Comparison of ENCODE assay signal across 12 cellular contexts in genomic region chr7:123745437-123745836, GRCh38. TPM values are rescaled to one million over a fixed set of nuclear protein-coding genes. Genes with fewer than 3 reads are reported as not detected.
DNase-seq lines count a peak whose midpoint lies in the region; ATAC-seq and TF ChIP-seq lines count a peak whose summit lies in the region.
"Had no signal": no experiment of that assay in that cellular context is flagged by ENCODE, and none has a peak within 500 bp of the region (broad histone marks: within the 10 kb centered on the region; RNA-seq: fewer than 3 reads in every experiment).

No MANE protein-coding gene starts in this region.

- H3K79me2 ChIP-seq in Karpas-422 (ENCODE audit: low read length) (peaks cover 78% of the 10 kb centered on the region), parathyroid adenoma (peaks cover 59% of the 10 kb centered on the region)

- no peak for DNase-seq in CD8-positive, alpha-beta memory T cell
- DNase-seq in Karpas-422, result no peak
- no peak for DNase-seq in central memory CD8-positive, alpha-beta T cell (ENCODE audit: low spot score in 2 of 2)
- no peak for DNase-seq in COLO829 (ENCODE audit: low spot score)
- DNase-seq in stimulated activated naive CD8-positive, alpha-beta T cell treated with anti-CD3 and anti-CD28 coated beads, Interleukin-15, Interleukin-2, amounts not matched to agents 100 U/mL and 50 U/mL, for 24 hours, result no peak
- DNase-seq in NCI-H345 treated with DMSO at 0.1 percent for 48 hours (lab: John Stamatoyannopoulos, UW; ENCODE audit: unreplicated experiment), result no peak
- DNase-seq: amniotic stem cell; cortex of kidney; stimulated activated CD4-positive, alpha-beta T cell treated with anti-CD3 and anti-CD28 coated beads, Interleukin-4, amount 100 ng/mL, for 24 hours; stimulated activated naive B cell treated with anti-CD40 and anti-IgM and Interleukin-4, amounts not matched to agents 10 μg/mL and 1 μg/mL and 100 μg/mL, for 72 hours had no signal

- H3K9ac ChIP-seq in Karpas-422 (ENCODE audit: low read length) (no peak overlapping the region), parathyroid adenoma (no peak overlapping the region)

- H3K9me2 ChIP-seq in Karpas-422 (replicated peaks; ENCODE audit: insufficient read depth, low read length), result no peaks in the 10 kb centered on the region

- no peak for ATAC-seq in central memory CD8-positive, alpha-beta T cell (replicated peaks; ENCODE audit: extremely low read depth, poor library complexity, severe bottlenecking)
- ATAC-seq in stimulated activated naive CD8-positive, alpha-beta T cell treated with anti-CD3 and anti-CD28 coated beads, Interleukin-15, Interleukin-2, amounts not matched to agents 100 U/mL and 50 U/mL, for 24 hours, result no peak
- ATAC-seq: stimulated activated naive B cell treated with anti-CD40 and anti-IgM and Interleukin-4, amounts not matched to agents 10 μg/mL and 1 μg/mL and 100 μg/mL, for 72 hours had no signal

- H3K4me1 Mint-ChIP-seq in CD8-positive, alpha-beta memory T cell, result peaks cover 66 to 85% (median 74%) of the 10 kb centered on the region in 3 donors
- peaks cover 65% of the 10 kb centered on the region for H3K4me1 Mint-ChIP-seq in central memory CD8-positive, alpha-beta T cell

- no peaks in the 10 kb centered on the region for H3K9me3 ChIP-seq in CD8-positive, alpha-beta memory T cell (ENCODE audit: low read length)
- H3K9me3 ChIP-seq in Karpas-422 (ENCODE audit: low read length) (no peaks in the 10 kb centered on the region), parathyroid adenoma (ENCODE audit: control insufficient read depth, low read length) (no peaks in the 10 kb centered on the region)

- H3K27ac Mint-ChIP-seq in CD8-positive, alpha-beta memory T cell, result peak overlapping the region in 1 of 8 donors; percentile 1
- peak overlapping the region; percentile 54 for H3K27ac Mint-ChIP-seq in central memory CD8-positive, alpha-beta T cell (ENCODE audit: low read depth)
- H3K27ac Mint-ChIP-seq: stimulated activated naive B cell treated with anti-CD40 and anti-IgM and Interleukin-4, amounts not matched to agents 10 μg/mL and 1 μg/mL and 100 μg/mL, for 72 hours had no signal

- no peaks in the 10 kb centered on the region for H3K9me3 Mint-ChIP-seq in CD8-positive, alpha-beta memory T cell
- H3K9me3 Mint-ChIP-seq in central memory CD8-positive, alpha-beta T cell, result no peaks in the 10 kb centered on the region
- H3K9me3 Mint-ChIP-seq: stimulated activated naive B cell treated with anti-CD40 and anti-IgM and Interleukin-4, amounts not matched to agents 10 μg/mL and 1 μg/mL and 100 μg/mL, for 72 hours had no signal

- POLR2A ChIA-PET in CD8-positive, alpha-beta memory T cell (lab: Charles Lee), result no interaction called here

- H3K36me3 Mint-ChIP-seq in CD8-positive, alpha-beta memory T cell, result peaks cover 0 to 15% (median 0%) of the 10 kb centered on the region in 3 donors
- peaks cover 15% of the 10 kb centered on the region for H3K36me3 Mint-ChIP-seq in central memory CD8-positive, alpha-beta T cell (ENCODE audit: insufficient read depth)

- H3K36me3 ChIP-seq in CD8-positive, alpha-beta memory T cell (ENCODE audit: insufficient read depth, low read length), result no peaks in the 10 kb centered on the region
- H3K36me3 ChIP-seq in Karpas-422 (ENCODE audit: insufficient read depth, low read length), result peaks cover 14% of the 10 kb centered on the region
- no peaks in the 10 kb centered on the region for H3K36me3 ChIP-seq in parathyroid adenoma (ENCODE audit: control insufficient read depth, insufficient read depth, low read length)

- H3K4me3 ChIP-seq in CD8-positive, alpha-beta memory T cell (ENCODE audit: low read length), result no peak overlapping the region
- H3K4me3 ChIP-seq in Karpas-422 (ENCODE audit: low read length), result no peak overlapping the region
- H3K4me3 ChIP-seq in parathyroid adenoma (ENCODE audit: low read depth, low read length), result no peak overlapping the region

- H3K27ac ChIP-seq in CD8-positive, alpha-beta memory T cell (ENCODE audit: low read depth, low read length), result no peak overlapping the region
- H3K27ac ChIP-seq in Karpas-422 (ENCODE audit: low read length), result no peak overlapping the region
- H3K27ac ChIP-seq in parathyroid adenoma, result no peak overlapping the region
- H3K27ac ChIP-seq: C4-2B had no signal

- H3K4me3 Mint-ChIP-seq in CD8-positive, alpha-beta memory T cell, result peak overlapping the region in 4 of 7 donors; percentile 15 to 29 (median 20)
- no peak overlapping the region for H3K4me3 Mint-ChIP-seq in central memory CD8-positive, alpha-beta T cell

- peaks cover 20% of the 10 kb centered on the region; the same call in 1 of the 2 replicates for H4K20me1 ChIP-seq in Karpas-422 (ENCODE audit: insufficient read depth, low read depth, low read length)

- H3K27me3 ChIP-seq in CD8-positive, alpha-beta memory T cell (ENCODE audit: insufficient read depth, low read length, poor library complexity, severe bottlenecking), result no peaks in the 10 kb centered on the region
- H3K27me3 ChIP-seq in Karpas-422 (ENCODE audit: low read length), result no peaks in the 10 kb centered on the region
- no peaks in the 10 kb centered on the region for H3K27me3 ChIP-seq in parathyroid adenoma (ENCODE audit: control insufficient read depth, insufficient read depth, low read length)

- no peak overlapping the region for H2AFZ ChIP-seq in Karpas-422 (ENCODE audit: low read length)
- H2AFZ ChIP-seq in parathyroid adenoma, result no peak overlapping the region

- H3K4me2 ChIP-seq in Karpas-422 (ENCODE audit: low read depth, low read length, poor library complexity, severe bottlenecking) (peak overlapping the region; percentile 89), parathyroid adenoma (ENCODE audit: low read length) (peak overlapping the region; percentile 15)

- peaks cover 38% of the 10 kb centered on the region for H3K4me1 ChIP-seq in CD8-positive, alpha-beta memory T cell (ENCODE audit: insufficient read depth, low read length)
- H3K4me1 ChIP-seq in Karpas-422 (ENCODE audit: low read length), result peaks cover 36% of the 10 kb centered on the region
- H3K4me1 ChIP-seq in parathyroid adenoma, result peaks cover 17% of the 10 kb centered on the region

- CTCF ChIA-PET in CD8-positive, alpha-beta memory T cell (lab: Charles Lee), result interaction anchor here (1.2 kb wide), 1 partner anchor 44 kb away, joined by 3 read pairs; no protein-coding TSS in a partner anchor

- H3K27me3 Mint-ChIP-seq in CD8-positive, alpha-beta memory T cell, result no peaks in the 10 kb centered on the region
- no peaks in the 10 kb centered on the region for H3K27me3 Mint-ChIP-seq in central memory CD8-positive, alpha-beta T cell
- H3K27me3 Mint-ChIP-seq: stimulated activated naive B cell treated with anti-CD40 and anti-IgM and Interleukin-4, amounts not matched to agents 10 μg/mL and 1 μg/mL and 100 μg/mL, for 72 hours had no signal

- TF ChIP-seq CTCF in parathyroid adenoma (IDR thresholded peaks at IDR 0.05), result no peak

RNA-seq across cellular contexts. Expression of gene WASL, which starts 3.4 kb away (rescaled TPM):
- total RNA-seq in CD8-positive, alpha-beta memory T cell, result 1 to 10 TPM; 7.3 to 7.4 TPM
- 2.8 TPM for polyA plus RNA-seq in CD8-positive, alpha-beta memory T cell
- total RNA-seq in Karpas-422 (2014; rRNA removed; shearing (Covaris generic); ENCODE audit: low replicate concordance), result 7.1 and 12.1 TPM in 2 replicates
